In genomic region chr21:24994717-24995116, GRCh38 we compare ENCODE assay signal across 16 cellular contexts.
DNase-seq lines count a peak whose midpoint lies in the region; ATAC-seq and TF ChIP-seq lines count a peak whose summit lies in the region.
"Had no signal": no experiment of that assay in that cellular context is flagged by ENCODE, and none has a peak within 500 bp of the region (broad histone marks: within the 10 kb centered on the region; RNA-seq: fewer than 3 reads in every experiment).

No MANE protein-coding gene starts in this region.

- CTCF ChIA-PET in SK-N-SH (lab: Yijun Ruan, JAX), result interaction anchor here (1.2 kb wide), 1 partner anchor 11 kb away, joined by 5 read pairs; no protein-coding TSS in a partner anchor

- peak overlapping the region; percentile 33; the same call in 1 of the 2 replicates for H2AFZ ChIP-seq in SK-N-SH (ENCODE audit: low read depth)
- peak overlapping the region; percentile 73 for H2AFZ ChIP-seq in OCI-LY3 (ENCODE audit: low read depth, low read length)

- H3K27ac ChIP-seq in SK-N-SH (ENCODE audit: low read depth in 2 of 2, low read length in 1 of 2) (no peak overlapping the region), OCI-LY3 (ENCODE audit: low read length) (no peak overlapping the region)
- H3K27ac ChIP-seq: 22Rv1; BLaER1 treated with 17β-estradiol and CSF1 and Interleukin-3, amounts not matched to agents 10 nM and 100 nM had no signal

- no peak for TF ChIP-seq RAD21 in SK-N-SH (IDR thresholded peaks at IDR 0.05; ENCODE audit: low read length)

- H3K27me3 ChIP-seq in SK-N-SH (ENCODE audit: insufficient read depth), result no peaks in the 10 kb centered on the region
- no peaks in the 10 kb centered on the region for H3K27me3 ChIP-seq in OCI-LY3 (ENCODE audit: low read depth, low read length)
- H3K27me3 ChIP-seq: BLaER1 treated with 17β-estradiol and CSF1 and Interleukin-3, amounts not matched to agents 10 nM and 100 nM had no signal

- H3K36me3 ChIP-seq in SK-N-SH (replicated peaks in 1 of 2; ENCODE audit: control insufficient read depth in 1 of 2, insufficient read depth in 2 of 2, low read length in 1 of 2) (no peaks in the 10 kb centered on the region), OCI-LY3 (replicated peaks; ENCODE audit: low read depth, low read length) (no peaks in the 10 kb centered on the region)
- H3K36me3 ChIP-seq: BLaER1 treated with 17β-estradiol and CSF1 and Interleukin-3, amounts not matched to agents 10 nM and 100 nM had no signal

- H3K9me3 ChIP-seq in SK-N-SH (no peaks in the 10 kb centered on the region), OCI-LY3 (ENCODE audit: insufficient read depth, low read length) (no peaks in the 10 kb centered on the region)
- H3K9me3 ChIP-seq: BLaER1 treated with 17β-estradiol and CSF1 and Interleukin-3, amounts not matched to agents 10 nM and 100 nM had no signal

- 92% methylated on average over 4 of the region's 4 CpGs for WGBS in SK-N-SH (ENCODE audit: low lambda C conversion rate)

- POLR2A ChIA-PET in SK-N-SH (lab: Yijun Ruan, JAX), result no interaction called here

- ATAC-seq in SK-N-SH treated with all-trans-retinoic acid at 6 μM for 48 hours (no peak), HG02852 (IDR thresholded peaks at IDR 0.05; ENCODE audit: unreplicated experiment) (peak; percentile 46)
- ATAC-seq: K562 had no signal

- H3K4me3 ChIP-seq in SK-N-SH (ENCODE audit: low read depth in 2 of 2, low read length in 1 of 2) (no peak overlapping the region), OCI-LY3 (ENCODE audit: low read length) (no peak overlapping the region)
- H3K4me3 ChIP-seq: BLaER1 treated with 17β-estradiol and CSF1 and Interleukin-3, amounts not matched to agents 10 nM and 100 nM; K562 had no signal

- H3K9ac ChIP-seq in SK-N-SH, result no peak overlapping the region
- no peak overlapping the region for H3K9ac ChIP-seq in OCI-LY3 (ENCODE audit: low read length)
- H3K9ac ChIP-seq: BLaER1 treated with 17β-estradiol and CSF1 and Interleukin-3, amounts not matched to agents 10 nM and 100 nM had no signal

- H3K4me2 ChIP-seq in SK-N-SH, result no peak overlapping the region
- peak overlapping the region; percentile 43 for H3K4me2 ChIP-seq in OCI-LY3 (ENCODE audit: low read length)
- H3K4me2 ChIP-seq: BLaER1 treated with 17β-estradiol and CSF1 and Interleukin-3, amounts not matched to agents 10 nM and 100 nM had no signal

- no peaks in the 10 kb centered on the region for H3K9me2 ChIP-seq in SK-N-SH

- H3F3A ChIP-seq in SK-N-SH (replicated peaks; ENCODE audit: insufficient read depth), result no peaks in the 10 kb centered on the region

- H3K79me2 ChIP-seq in SK-N-SH (ENCODE audit: insufficient read depth) (no peaks in the 10 kb centered on the region), OCI-LY3 (ENCODE audit: low read length) (no peaks in the 10 kb centered on the region)

- no peak for TF ChIP-seq EP300 in SK-N-SH (IDR thresholded peaks at IDR 0.05; ENCODE audit: borderline replicate concordance in 1 of 2, low read depth in 1 of 2, low read length in 1 of 2)

- peaks cover 0 to 3% of the 10 kb centered on the region in 2 experiments; a peak in 1 of 4 replicates for H3K4me1 ChIP-seq in SK-N-SH (ENCODE audit: control insufficient read depth in 1 of 2, insufficient read depth in 2 of 2, low read depth in 1 of 2, low read length in 1 of 2)
- H3K4me1 ChIP-seq in OCI-LY3 (ENCODE audit: low read length), result peaks cover 2% of the 10 kb centered on the region; the same call in 1 of the 2 replicates
- H3K4me1 ChIP-seq: BLaER1 treated with 17β-estradiol and CSF1 and Interleukin-3, amounts not matched to agents 10 nM and 100 nM had no signal

- H4K20me1 ChIP-seq in SK-N-SH (ENCODE audit: insufficient read depth), result no peaks in the 10 kb centered on the region
- H4K20me1 ChIP-seq in OCI-LY3 (ENCODE audit: insufficient read depth, low read length), result no peaks in the 10 kb centered on the region
- H4K20me1 ChIP-seq: BLaER1 treated with 17β-estradiol and CSF1 and Interleukin-3, amounts not matched to agents 10 nM and 100 nM had no signal

- DNase-seq in SK-N-SH (no peak), NCI-H146 (lab: John Stamatoyannopoulos, UW) (no peak), hippocampal formation (lab: John Stamatoyannopoulos, UW) (no peak), NCI-H2227 treated with DMSO at 0.1 percent for 48 hours (lab: John Stamatoyannopoulos, UW) (no peak)
- no peak for DNase-seq in activated T-cell treated with anti-CD3 and anti-CD28 coated beads, Interleukin-2, amount 50 U/mL, for 48 hours
- DNase-seq: DMS 273 treated with DMSO at 0.1 percent for 48 hours, GOT3, NCI-H1092, NCI-H1694 treated with DMSO at 0.1 percent for 48 hours, SHP77 had no signal

- TF ChIP-seq CTCF in SK-N-SH (IDR thresholded peaks at IDR 0.05), result no peak
- no peak for TF ChIP-seq CTCF in OCI-LY3 (IDR thresholded peaks at IDR 0.05; ENCODE audit: low read depth, low read length)

TF ChIP-seq in SK-N-SH, 30 proteins besides CTCF, POLR2A, EP300 and RAD21:
- TF ChIP-seq RCOR1 (IDR thresholded peaks at IDR 0.05; ENCODE audit: low read length) (no peak), TCF12 (IDR thresholded peaks at IDR 0.05) (no peak), TEAD4 (IDR thresholded peaks at IDR 0.05; ENCODE audit: borderline replicate concordance, insufficient read depth) (no peak), GABPA (IDR thresholded peaks at IDR 0.05; ENCODE audit: low read depth) (no peak), NRF1 (IDR thresholded peaks at IDR 0.05; ENCODE audit: low read depth, low read length) (no peak), MXI1 (IDR thresholded peaks at IDR 0.05; ENCODE audit: low read depth, low read length) (no peak), MEF2A (IDR thresholded peaks at IDR 0.05; ENCODE audit: borderline replicate concordance, low read depth) (no peak), CHD2 (IDR thresholded peaks at IDR 0.05; ENCODE audit: low read length, partially characterized antibody) (no peak), YY1 (IDR thresholded peaks at IDR 0.05; ENCODE audit: low read depth) (no peak)

TF ChIP-seq in SK-N-SH treated with all-trans-retinoic acid at 6 μM for 48 hours, 23 proteins besides CTCF, POLR2A, EP300 and RAD21:
- TF ChIP-seq PPARA (CRISPR knock-in tag; IDR thresholded peaks at IDR 0.05; ENCODE audit: borderline replicate concordance), result no peak
- TF ChIP-seq PATZ1 (CRISPR knock-in tag; IDR thresholded peaks at IDR 0.05; ENCODE audit: borderline replicate concordance), result no peak
- TF ChIP-seq, protein P1, sequence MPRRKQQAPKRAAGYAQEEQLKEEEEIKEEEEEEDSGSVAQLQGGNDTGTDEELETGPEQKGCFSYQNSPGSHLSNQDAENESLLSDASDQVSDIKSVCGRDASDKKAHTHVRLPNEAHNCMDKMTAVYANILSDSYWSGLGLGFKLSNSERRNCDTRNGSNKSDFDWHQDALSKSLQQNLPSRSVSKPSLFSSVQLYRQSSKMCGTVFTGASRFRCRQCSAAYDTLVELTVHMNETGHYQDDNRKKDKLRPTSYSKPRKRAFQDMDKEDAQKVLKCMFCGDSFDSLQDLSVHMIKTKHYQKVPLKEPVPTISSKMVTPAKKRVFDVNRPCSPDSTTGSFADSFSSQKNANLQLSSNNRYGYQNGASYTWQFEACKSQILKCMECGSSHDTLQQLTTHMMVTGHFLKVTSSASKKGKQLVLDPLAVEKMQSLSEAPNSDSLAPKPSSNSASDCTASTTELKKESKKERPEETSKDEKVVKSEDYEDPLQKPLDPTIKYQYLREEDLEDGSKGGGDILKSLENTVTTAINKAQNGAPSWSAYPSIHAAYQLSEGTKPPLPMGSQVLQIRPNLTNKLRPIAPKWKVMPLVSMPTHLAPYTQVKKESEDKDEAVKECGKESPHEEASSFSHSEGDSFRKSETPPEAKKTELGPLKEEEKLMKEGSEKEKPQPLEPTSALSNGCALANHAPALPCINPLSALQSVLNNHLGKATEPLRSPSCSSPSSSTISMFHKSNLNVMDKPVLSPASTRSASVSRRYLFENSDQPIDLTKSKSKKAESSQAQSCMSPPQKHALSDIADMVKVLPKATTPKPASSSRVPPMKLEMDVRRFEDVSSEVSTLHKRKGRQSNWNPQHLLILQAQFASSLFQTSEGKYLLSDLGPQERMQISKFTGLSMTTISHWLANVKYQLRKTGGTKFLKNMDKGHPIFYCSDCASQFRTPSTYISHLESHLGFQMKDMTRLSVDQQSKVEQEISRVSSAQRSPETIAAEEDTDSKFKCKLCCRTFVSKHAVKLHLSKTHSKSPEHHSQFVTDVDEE (CRISPR knock-in tag; IDR thresholded peaks at IDR 0.05), result no peak
- TF ChIP-seq TOX (CRISPR knock-in tag; IDR thresholded peaks at IDR 0.05; ENCODE audit: borderline replicate concordance), result no peak
- no peak for TF ChIP-seq ARNTL (CRISPR knock-in tag; IDR thresholded peaks at IDR 0.05; ENCODE audit: borderline replicate concordance, low read depth)
- TF ChIP-seq ZNF70 (CRISPR knock-in tag; IDR thresholded peaks at IDR 0.05), result no peak
- no peak for TF ChIP-seq CSRNP3 (CRISPR knock-in tag; IDR thresholded peaks at IDR 0.05)
- no peak for TF ChIP-seq ISL1 (CRISPR knock-in tag; IDR thresholded peaks at IDR 0.05)
- TF ChIP-seq SNAI2 (CRISPR knock-in tag; IDR thresholded peaks at IDR 0.05), result no peak
